ENCODE assay signal across 31 cellular contexts in genomic region chr10:27088263-27089044, GRCh38.
"Had no signal": no experiment of that assay in that cellular context is flagged by ENCODE, and none has a peak within 500 bp of the region (broad histone marks: within the 10 kb centered on the region; RNA-seq: fewer than 3 reads in every experiment).

No MANE protein-coding gene starts in this region.

- H3K27me3 ChIP-seq: body of pancreas, breast epithelium, MG63, Peyer's patch, SJSA1 had no signal

- ATAC-seq: activated CD4-positive, alpha-beta T cell treated with anti-CD3 and anti-CD28 coated beads for 36 hours; activated CD4-positive, CD25-positive, alpha-beta regulatory T cell treated with anti-CD3 and anti-CD28 coated beads, Interleukin-2, amount 50 U/mL, for 24 hours; activated CD8-positive, alpha-beta T cell treated with anti-CD3 and anti-CD28 coated beads, Interleukin-2, amount 10 ng/mL, durations not matched to agents 7 days and 5 days; body of pancreas; PC-3; WTC11 had no signal

- DNase-seq: activated CD4-positive, alpha-beta T cell treated with anti-CD3 and anti-CD28 coated beads for 36 hours; activated CD4-positive, alpha-beta T cell treated with anti-CD3 and anti-CD28 coated beads, Interleukin-2, amount 10 ng/mL, durations not matched to agents 7 days and 5 days; activated CD4-positive, alpha-beta T cell treated with anti-CD3 and anti-CD28 coated beads, Interleukin-2, amount 50 U/mL, for 48 hours; activated CD8-positive, alpha-beta T cell treated with anti-CD3 and anti-CD28 coated beads, Interleukin-2, amount 10 ng/mL, durations not matched to agents 7 days and 5 days; activated gamma-delta T cell; activated naive CD4-positive, alpha-beta T cell treated with Interleukin-2 at 50 U/mL for 16 hours; activated naive CD8-positive, alpha-beta T cell treated with anti-CD3 and anti-CD28 coated beads, Interleukin-2, amount 10 ng/mL, durations not matched to agents 7 days and 5 days; activated T-cell treated with anti-CD3 and anti-CD28 coated beads, Interleukin-2, amount 50 U/mL, for 24 hours; amygdala; body of pancreas; cerebellar nuclear complex; Kasumi-1; MG63; NCI-H1048; NCI-H1105 treated with DMSO at 0.1 percent for 48 hours; NCI-H1436; NCI-H1694; NCI-H1930; NCI-H2081 treated with DMSO at 0.1 percent for 48 hours; NCI-H345; NCI-H524 treated with DMSO at 0.1 percent for 48 hours; NK-92 treated with Interleukin-12 subunit alpha and Interleukin-12 subunit beta, amount 100 ng/mL, for 24 hours; PC-3; Peyer's patch; RPMI8226; SHP77 treated with DMSO at 0.1 percent for 48 hours; SK-N-SH had no signal

- H3K9me3 ChIP-seq: body of pancreas, breast epithelium, MG63, Peyer's patch, SJSA1, SK-N-SH had no signal

- H3K4me1 ChIP-seq: body of pancreas, breast epithelium, Peyer's patch, SJSA1 had no signal

- H3K36me3 ChIP-seq: breast epithelium had no signal

- H3K27ac ChIP-seq: body of pancreas, breast epithelium, Peyer's patch, SJSA1 had no signal

- H3K4me3 ChIP-seq: body of pancreas, breast epithelium, MG63, Peyer's patch, SJSA1 had no signal
